ENCODE assay signal across 9 cellular contexts in the genomic region with DNA sequence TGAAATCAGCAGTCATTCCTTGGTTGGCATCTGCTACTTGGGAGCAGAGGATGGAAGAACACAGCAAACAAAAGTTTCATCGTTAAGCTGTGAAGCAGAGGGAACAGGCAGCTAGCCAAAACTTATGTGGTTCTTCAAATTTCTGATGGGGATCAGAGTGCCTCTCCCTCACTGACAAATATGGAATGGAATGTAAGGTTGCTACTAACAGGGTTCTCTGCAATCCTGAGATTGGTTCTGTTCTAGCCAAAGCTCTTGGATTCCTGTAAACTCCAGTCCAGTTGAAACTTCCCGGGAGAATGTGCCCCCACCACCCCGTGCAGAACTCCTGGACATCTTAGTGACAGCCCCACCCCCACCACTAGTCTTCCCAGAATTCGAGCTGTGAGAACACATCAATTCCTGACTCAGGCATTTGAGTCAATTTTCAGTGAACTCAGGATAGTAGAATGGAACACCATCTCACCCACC. TPM values are rescaled to one million over a fixed set of nuclear protein-coding genes. Genes with fewer than 3 reads are reported as not detected.
DNase-seq lines count a peak whose midpoint lies in the region; ATAC-seq and TF ChIP-seq lines count a peak whose summit lies in the region.
"Had no signal": no experiment of that assay in that cellular context is flagged by ENCODE, and none has a peak within 500 bp of the region (broad histone marks: within the 10 kb centered on the region; RNA-seq: fewer than 3 reads in every experiment).

No MANE protein-coding gene starts in this region.

- CTCF ChIA-PET in T-cell (lab: Charles Lee) = interaction anchor here (0.6 kb wide), 2 partner anchors 20 to 57 kb away, joined by 3 to 4 read pairs; no protein-coding TSS in a partner anchor

- TF ChIP-seq POLR2A in adrenal gland (IDR thresholded peaks at IDR 0.05) (no peak), gastrocnemius medialis (IDR thresholded peaks at IDR 0.05) (no peak)

- intact Hi-C loops in adrenal gland (cut with DNase I) = loop anchor here in 1 of 2 donors (10.0 kb wide), 1 partner anchor 58 kb away; no protein-coding TSS in a partner anchor
- intact Hi-C loops in left ventricle myocardium inferior (cut with micrococcal nuclease) = no loop called here
- intact Hi-C loops in gastrocnemius medialis (cut with DNase I; ENCODE audit: low total_unique reads) = loop anchor here (10.0 kb wide), 1 partner anchor 78 kb away; no protein-coding TSS in a partner anchor

- TF ChIP-seq CTCF in adrenal gland (IDR thresholded peaks at IDR 0.05) (no peak), left ventricle myocardium inferior (IDR thresholded peaks at IDR 0.05; ENCODE audit: borderline replicate concordance) (no peak), gastrocnemius medialis (IDR thresholded peaks at IDR 0.05 in 4 of 5, conservative IDR thresholded peaks at IDR 0.05 in 1 of 5) (no peak)

- H3K36me3 ChIP-seq in adrenal gland (replicated peaks in 1 of 2) = no peaks in the 10 kb centered on the region
- no peaks in the 10 kb centered on the region for H3K36me3 ChIP-seq in left ventricle myocardium inferior
- no peaks in the 10 kb centered on the region for H3K36me3 ChIP-seq in gastrocnemius medialis

- 51 to 64% (median 56%) methylated on average over 4 of the region's 4 CpGs for whole genome bisulfite sequencing in adrenal gland, 4 donors

- no peaks in the 10 kb centered on the region for H3K36me3 Mint-ChIP-seq in T-cell

- peaks cover 23 to 30% of the 10 kb centered on the region in 2 donors for H3K4me1 ChIP-seq in adrenal gland (replicated peaks in 1 of 2)
- peaks cover 34% of the 10 kb centered on the region for H3K4me1 ChIP-seq in left ventricle myocardium inferior
- H3K4me1 ChIP-seq in gastrocnemius medialis = peaks cover 0 to 10% of the 10 kb centered on the region in 2 donors

- peak; percentile 75 to 85 for ATAC-seq in gastrocnemius medialis
- no peak for ATAC-seq in HG03045 (IDR thresholded peaks at IDR 0.05; ENCODE audit: unreplicated experiment)
- no peak for ATAC-seq in HG02798 (IDR thresholded peaks at IDR 0.05; ENCODE audit: poor library complexity, unreplicated experiment)
- ATAC-seq in T-cell (replicated peaks in 1 of 4) = no peak

- H3K4me3 ChIP-seq in adrenal gland (no peak overlapping the region), left ventricle myocardium inferior (no peak overlapping the region), gastrocnemius medialis (no peak overlapping the region)

- H3K9me3 ChIP-seq in adrenal gland (replicated peaks in 1 of 3) (no peaks in the 10 kb centered on the region), left ventricle myocardium inferior (replicated peaks) (no peaks in the 10 kb centered on the region), gastrocnemius medialis (no peaks in the 10 kb centered on the region)

- in situ Hi-C loops in gastrocnemius medialis (cut with MboI; ENCODE audit: low sequenced_read_pairs in 4 of 4) = no loop called here

- peaks cover 3 to 4% (median 4%) of the 10 kb centered on the region in 3 donors for H3K9me3 Mint-ChIP-seq in T-cell

- peak; percentile 96 for DNase-seq in ELR (ENCODE audit: low read depth)
- DNase-seq in adrenal gland = peak; percentile 40 to 85 (median 64)
- DNase-seq in left ventricle myocardium inferior = peak; percentile 41
- DNase-seq in gastrocnemius medialis = peak; percentile 34 to 79
- no peak for DNase-seq in T-cell
- DNase-seq in stimulated activated CD4-positive, alpha-beta T cell treated with anti-CD3 and anti-CD28 coated beads, Interleukin-4, amount 100 ng/mL, for 1 hour = no peak
- DNase-seq: NCI-H2029 had no signal

- H3K27me3 ChIP-seq in adrenal gland (no peaks in the 10 kb centered on the region), left ventricle myocardium inferior (ENCODE audit: low read depth) (no peaks in the 10 kb centered on the region), gastrocnemius medialis (no peaks in the 10 kb centered on the region)

- POLR2A ChIA-PET in T-cell (lab: Charles Lee) = no interaction called here

- H3K4me3 Mint-ChIP-seq in T-cell = no peak overlapping the region

- H3K4me1 Mint-ChIP-seq in T-cell = peaks cover 0 to under 1% (median 0%) of the 10 kb centered on the region in 3 donors

- H3K27me3 Mint-ChIP-seq in T-cell = peaks cover 0 to 2% of the 10 kb centered on the region in 2 donors

- H3K27ac ChIP-seq in adrenal gland = peak overlapping the region in 4 of 5 donors; percentile 45 to 82 (median 74)
- peak overlapping the region; percentile 79 for H3K27ac ChIP-seq in left ventricle myocardium inferior (replicated peaks)
- H3K27ac ChIP-seq in gastrocnemius medialis = peak overlapping the region; percentile 63 to 77 (median 68)

- no peak overlapping the region for H3K27ac Mint-ChIP-seq in T-cell

RNA-seq across cellular contexts. Expression of gene PHLDB2, which starts 55.9 kb away (rescaled TPM):
- total RNA-seq in adrenal gland (10 to 100 TPM in 7 of 8 donors, 1 to 10 TPM in 1; 7.4 to 26.1 (median 13.9) TPM), left ventricle myocardium inferior (89.3 TPM), gastrocnemius medialis (1 to 10 TPM; 3.0 to 7.2 (median 4.0) TPM), T-cell (10 to 100 TPM in 1 of 5 donors, 1 to 10 TPM in 4; 2.0 to 12.1 (median 3.9) TPM)
- 10 to 100 TPM in 2 of 3 donors, 1 to 10 TPM in 1; 6.2 to 39.6 (median 12.9) TPM for polyA plus RNA-seq in adrenal gland

Comparison
In these comparisons a context has a peak if more than half of its experiments do, and no peak if none do; other contexts are left out.
1. DNase-seq: peak in ELR (single experiment), adrenal gland (7 of 7), left ventricle myocardium inferior (single experiment) and gastrocnemius medialis (2 of 2); none in T-cell (0 of 34) and stimulated activated CD4-positive, alpha-beta T cell treated with anti-CD3 and anti-CD28 coated beads, Interleukin-4, amount 100 ng/mL, for 1 hour (single experiment).
2. ATAC-seq: peak in gastrocnemius medialis (2 of 2); none in HG03045 (single experiment), HG02798 (single experiment) and T-cell (0 of 4).
3. Peak in every context shown above with its lines, with median percentiles within 50 percentile points of each other: H3K27ac ChIP-seq.